Comparison of ENCODE assay signal across 1 cellular context in the genomic region with DNA sequence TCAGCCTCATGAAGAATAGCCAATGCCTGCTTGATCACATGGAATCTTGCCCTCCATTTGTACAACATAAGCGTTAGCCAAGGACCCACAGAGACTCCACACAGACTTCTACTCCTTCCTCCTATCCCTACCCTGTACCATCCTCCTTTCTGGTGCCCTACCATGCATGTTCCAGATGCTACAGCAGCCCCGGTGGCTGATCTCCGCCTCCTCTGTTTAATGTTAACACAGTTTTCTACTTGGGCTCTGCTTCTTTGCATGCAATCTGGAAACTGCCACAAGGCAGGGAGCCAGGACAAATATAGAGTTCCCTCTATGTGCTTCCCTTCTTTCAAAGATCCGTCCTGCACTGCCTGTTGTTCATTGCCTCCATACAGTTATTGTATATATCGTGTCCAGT.
TF ChIP-seq lines count a peak whose summit lies in the region.

No MANE protein-coding gene starts in this region.

TF ChIP-seq in IMR-90, 13 proteins besides CTCF, POLR2A, EP300 and RAD21 (continued from another document):
- TF ChIP-seq, protein P1, sequence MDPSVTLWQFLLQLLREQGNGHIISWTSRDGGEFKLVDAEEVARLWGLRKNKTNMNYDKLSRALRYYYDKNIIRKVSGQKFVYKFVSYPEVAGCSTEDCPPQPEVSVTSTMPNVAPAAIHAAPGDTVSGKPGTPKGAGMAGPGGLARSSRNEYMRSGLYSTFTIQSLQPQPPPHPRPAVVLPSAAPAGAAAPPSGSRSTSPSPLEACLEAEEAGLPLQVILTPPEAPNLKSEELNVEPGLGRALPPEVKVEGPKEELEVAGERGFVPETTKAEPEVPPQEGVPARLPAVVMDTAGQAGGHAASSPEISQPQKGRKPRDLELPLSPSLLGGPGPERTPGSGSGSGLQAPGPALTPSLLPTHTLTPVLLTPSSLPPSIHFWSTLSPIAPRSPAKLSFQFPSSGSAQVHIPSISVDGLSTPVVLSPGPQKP (IDR thresholded peaks at IDR 0.05; ENCODE audit: borderline replicate concordance, low read depth, low read length): no peak
TF ChIP-seq in IMR-90: peak in this region for 0.
